In the genomic region with DNA sequence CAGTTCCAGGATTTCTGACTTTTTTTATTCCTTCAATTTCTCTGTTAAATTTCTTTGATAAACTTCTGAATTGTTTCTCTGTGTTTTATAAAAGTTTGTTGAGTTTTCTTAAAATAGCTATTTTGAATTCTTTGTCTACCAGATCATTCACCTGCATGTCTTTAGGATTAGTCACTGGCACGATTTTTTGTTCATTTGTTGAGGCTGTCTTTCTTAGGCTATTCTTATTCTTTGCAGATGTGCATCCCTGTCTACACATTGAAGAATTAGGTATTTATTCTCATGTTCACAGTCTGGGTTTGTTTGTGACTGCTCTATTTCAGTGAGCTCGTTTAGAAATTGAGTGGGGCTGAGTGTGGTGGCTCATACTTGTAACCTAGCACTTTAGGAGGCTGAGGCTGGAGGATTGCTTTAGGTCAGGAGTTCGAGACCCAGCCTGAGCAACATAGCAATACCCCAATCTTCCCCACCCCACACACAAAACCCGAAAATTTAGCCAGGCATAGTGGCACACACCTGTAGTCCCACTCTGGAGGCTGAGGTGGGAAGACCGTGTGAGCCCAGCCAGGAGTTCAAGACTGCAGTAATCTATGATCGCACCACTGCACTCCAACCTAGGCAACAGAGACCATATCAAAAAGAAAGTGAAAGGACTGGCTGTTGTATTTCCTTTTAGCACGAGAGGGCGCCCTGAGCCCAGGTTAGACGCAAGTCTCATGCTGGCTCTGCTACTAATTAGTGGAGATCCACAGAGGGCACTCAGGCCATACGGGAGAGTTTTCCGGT, we compare ENCODE assay signal across 8 cellular contexts. TPM values are rescaled to one million over a fixed set of nuclear protein-coding genes. Genes with fewer than 3 reads are reported as not detected.
DNase-seq lines count a peak whose midpoint lies in the region; ATAC-seq lines count a peak whose summit lies in the region.

No MANE protein-coding gene starts in this region.

- H2AK5ac ChIP-seq in mesenchymal stem cell (ENCODE audit: low read length, severe bottlenecking): no peak overlapping the region

- H3K23ac ChIP-seq in mesenchymal stem cell (ENCODE audit: low read length in 2 of 2): no peak overlapping the region

- H3K27ac ChIP-seq in mesenchymal stem cell (ENCODE audit: low read length, poor library complexity, severe bottlenecking): no peak overlapping the region

- no peak overlapping the region for H3K14ac ChIP-seq in mesenchymal stem cell (ENCODE audit: low read length in 2 of 2)

- peak overlapping the region; percentile 84 for H3K27ac Mint-ChIP-seq in activated CD4-positive, alpha-beta T cell treated with anti-CD3 and anti-CD28 coated beads, Interleukin-2, amount 10 ng/mL, durations not matched to agents 24 days and 14 days

- H2BK15ac ChIP-seq in mesenchymal stem cell (ENCODE audit: low read depth, poor library complexity, severe bottlenecking): no peak overlapping the region

- peak overlapping the region in 1 of 2 experiments; percentile 37 for H3K4ac ChIP-seq in mesenchymal stem cell (ENCODE audit: low read depth in 1 of 2, low read length in 2 of 2)

- peaks cover 5% of the 10 kb centered on the region for H3K9me3 Mint-ChIP-seq in activated CD4-positive, alpha-beta T cell treated with anti-CD3 and anti-CD28 coated beads, Interleukin-2, amount 10 ng/mL, durations not matched to agents 24 days and 14 days

- DNase-seq in AML-193 (lab: John Stamatoyannopoulos, UW) (peak; percentile 55 to 59), NCI-H446 treated with DMSO at 0.1 percent for 48 hours (lab: John Stamatoyannopoulos, UW) (peak; percentile 12), dermis microvascular lymphatic vessel endothelial cell (ENCODE audit: low read depth in 2 of 2) (peak; percentile 40 to 54), mesenchymal stem cell (peak; percentile 68)
- peak; percentile 94 for DNase-seq in activated CD4-positive, alpha-beta T cell treated with anti-CD3 and anti-CD28 coated beads, Interleukin-2, amount 10 ng/mL, durations not matched to agents 24 days and 14 days
- DNase-seq in stimulated activated CD8-positive, alpha-beta memory T cell treated with anti-CD3 and anti-CD28 coated beads, Interleukin-15, amount 100 ng/mL, for 1 hour (ENCODE audit: low read depth): peak; percentile 61

- H3K4me3 ChIP-seq in mesenchymal stem cell (ENCODE audit: insufficient read depth in 1 of 2, low read depth in 1 of 2, low read length in 2 of 2): peak overlapping the region in 1 of 2 experiments; percentile 79

- peak overlapping the region; percentile 47 for H3K4me2 ChIP-seq in mesenchymal stem cell (ENCODE audit: low read length, poor library complexity, severe bottlenecking)

- no peak overlapping the region for H2BK120ac ChIP-seq in mesenchymal stem cell (ENCODE audit: low read depth, low read length)

- H3K4me3 Mint-ChIP-seq in activated CD4-positive, alpha-beta T cell treated with anti-CD3 and anti-CD28 coated beads, Interleukin-2, amount 10 ng/mL, durations not matched to agents 24 days and 14 days: peak overlapping the region; percentile 79

- no peak overlapping the region for H4K91ac ChIP-seq in mesenchymal stem cell (ENCODE audit: low read length)

- H3K27me3 Mint-ChIP-seq in activated CD4-positive, alpha-beta T cell treated with anti-CD3 and anti-CD28 coated beads, Interleukin-2, amount 10 ng/mL, durations not matched to agents 24 days and 14 days: peaks cover under 1% of the 10 kb centered on the region

- H3K9ac ChIP-seq in mesenchymal stem cell (ENCODE audit: low read length): peak overlapping the region; percentile 83

- peak overlapping the region in 1 of 2 experiments; percentile 43 for H3K18ac ChIP-seq in mesenchymal stem cell (ENCODE audit: low read depth in 1 of 2, low read length in 2 of 2)

- peak overlapping the region; percentile 61 for H2AFZ ChIP-seq in mesenchymal stem cell (ENCODE audit: low read depth, low read length)

- ATAC-seq in GM18870 (IDR thresholded peaks at IDR 0.05; ENCODE audit: unreplicated experiment): peak; percentile 99
- peak; percentile 96 for ATAC-seq in HG03175 (IDR thresholded peaks at IDR 0.05; ENCODE audit: unreplicated experiment)

- intact Hi-C loops in activated CD4-positive, alpha-beta T cell treated with anti-CD3 and anti-CD28 coated beads, Interleukin-2, amount 10 ng/mL, durations not matched to agents 24 days and 14 days (cut with micrococcal nuclease): loop anchor here (1.0 to 5.0 kb wide), 5 partner anchors 77 to 842 kb away; a partner anchor contains a TSS

- no peaks in the 10 kb centered on the region for H3K9me3 ChIP-seq in mesenchymal stem cell (ENCODE audit: control insufficient read depth, low read length)

- H3K4me1 ChIP-seq in mesenchymal stem cell (ENCODE audit: control insufficient read depth, insufficient read depth, low read depth, low read length): no peaks in the 10 kb centered on the region

- H3K79me1 ChIP-seq in mesenchymal stem cell (replicated peaks; ENCODE audit: low read length, poor library complexity, severe bottlenecking): no peaks in the 10 kb centered on the region

- no peaks in the 10 kb centered on the region for H3K27me3 ChIP-seq in mesenchymal stem cell (ENCODE audit: control insufficient read depth in 1 of 2, insufficient read depth in 1 of 2, low read length in 2 of 2)

- no peak overlapping the region for H2BK12ac ChIP-seq in mesenchymal stem cell (ENCODE audit: low read length in 2 of 2)

- H3K36me3 ChIP-seq in mesenchymal stem cell (ENCODE audit: control insufficient read depth in 1 of 2, insufficient read depth in 2 of 2, low read depth in 1 of 2, low read length in 2 of 2): no peaks in the 10 kb centered on the region

- H4K8ac ChIP-seq in mesenchymal stem cell (ENCODE audit: low read length): peak overlapping the region; percentile 96

- H3K4me1 Mint-ChIP-seq in activated CD4-positive, alpha-beta T cell treated with anti-CD3 and anti-CD28 coated beads, Interleukin-2, amount 10 ng/mL, durations not matched to agents 24 days and 14 days: peaks cover 9% of the 10 kb centered on the region

- H3K36me3 Mint-ChIP-seq in activated CD4-positive, alpha-beta T cell treated with anti-CD3 and anti-CD28 coated beads, Interleukin-2, amount 10 ng/mL, durations not matched to agents 24 days and 14 days (ENCODE audit: low read depth): no peaks in the 10 kb centered on the region

- 6% methylated on average over 8 of the region's 11 CpGs for WGBS in mesenchymal stem cell

- H2BK5ac ChIP-seq in mesenchymal stem cell (ENCODE audit: low read depth, low read length, poor library complexity, severe bottlenecking): no peak overlapping the region

RNA-seq across cellular contexts. Expression of a gene that starts 42.0 kb away (rescaled TPM):
- total RNA-seq in activated CD4-positive, alpha-beta T cell treated with anti-CD3 and anti-CD28 coated beads, Interleukin-2, amount 10 ng/mL, durations not matched to agents 24 days and 14 days: 3.0 and 3.7 TPM in 2 replicates
- 8.9 and 31.0 TPM in 2 replicates for total RNA-seq in dermis microvascular lymphatic vessel endothelial cell
- 0.62 TPM for polyA plus RNA-seq in mesenchymal stem cell (2013, experiment 1 of 2)
- 0.73 TPM for polyA plus RNA-seq in mesenchymal stem cell (2013, experiment 2 of 2)

RNA-seq across cellular contexts. Expression of a gene that starts 46.1 kb away (rescaled TPM):
- 74.9 and 75.7 TPM in 2 replicates for total RNA-seq in activated CD4-positive, alpha-beta T cell treated with anti-CD3 and anti-CD28 coated beads, Interleukin-2, amount 10 ng/mL, durations not matched to agents 24 days and 14 days
- 39.8 and 76.1 TPM in 2 replicates for total RNA-seq in dermis microvascular lymphatic vessel endothelial cell
- 39.3 TPM for polyA plus RNA-seq in mesenchymal stem cell (2013, experiment 1 of 2)
- 39.5 TPM for polyA plus RNA-seq in mesenchymal stem cell (2013, experiment 2 of 2)

Comparison
In these comparisons a context has a peak if more than half of its experiments do, and no peak if none do; other contexts are left out.
1. DNase-seq: peak in every context shown above with its lines; median percentile 94 in activated CD4-positive, alpha-beta T cell treated with anti-CD3 and anti-CD28 coated beads, Interleukin-2, amount 10 ng/mL, durations not matched to agents 24 days and 14 days; 68 in mesenchymal stem cell; 61 in stimulated activated CD8-positive, alpha-beta memory T cell treated with anti-CD3 and anti-CD28 coated beads, Interleukin-15, amount 100 ng/mL, for 1 hour; 57 in AML-193; 47 in dermis microvascular lymphatic vessel endothelial cell; 12 in NCI-H446 treated with DMSO at 0.1 percent for 48 hours.